Comparison of ENCODE assay signal across 15 cellular contexts in the genomic region with DNA sequence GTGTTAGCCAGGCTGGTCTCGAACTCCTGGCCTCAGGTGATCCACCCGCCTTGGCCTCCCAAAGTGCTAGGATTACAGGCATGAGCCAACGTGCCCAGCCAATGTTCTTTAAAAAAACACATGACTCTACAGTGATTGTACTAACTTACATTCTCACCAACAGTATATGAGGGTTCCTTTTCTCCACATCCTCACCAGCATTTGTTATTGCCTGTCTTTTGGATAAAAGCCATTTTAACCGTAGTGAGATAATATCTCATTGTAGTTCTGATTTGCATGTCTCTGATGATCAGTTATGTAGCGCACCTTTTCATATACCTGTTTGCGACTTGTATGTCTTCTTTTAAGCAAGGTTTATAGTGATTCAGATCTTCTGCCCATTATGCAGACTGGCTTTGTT. TPM values are rescaled to one million over a fixed set of nuclear protein-coding genes. Genes with fewer than 3 reads are reported as not detected.
"Had no signal": no experiment of that assay in that cellular context is flagged by ENCODE, and none has a peak within 500 bp of the region (broad histone marks: within the 10 kb centered on the region; RNA-seq: fewer than 3 reads in every experiment).

No MANE protein-coding gene starts in this region.

RNA-seq across cellular contexts. Expression of gene TREH, which starts 3.5 kb away (rescaled TPM):
- total RNA-seq: kidney epithelial cell; left cardiac atrium; left lung; left ventricle myocardium inferior; left ventricle myocardium superior; lower leg skin; lung microvascular endothelial cell; mesenteric fat pad; mesothelial cell of epicardium; mononuclear cell; myocyte; naive thymus-derived CD4-positive, alpha-beta T cell; naive thymus-derived CD8-positive, alpha-beta T cell had no signal
- polyA plus RNA-seq: immature natural killer cell; keratinocyte; naive thymus-derived CD4-positive, alpha-beta T cell; naive thymus-derived CD8-positive, alpha-beta T cell had no signal
